8 cellular contexts compared by ENCODE assay signal in genomic region chr10:3754727-3755439, GRCh38. TPM values are rescaled to one million over a fixed set of nuclear protein-coding genes. Genes with fewer than 3 reads are reported as not detected.
A peak's percentile ranks its signal among the peaks of the same experiment; 100 is the strongest.
DNase-seq lines count a peak whose midpoint lies in the region; ATAC-seq and TF ChIP-seq lines count a peak whose summit lies in the region.

No MANE protein-coding gene starts in this region.

- ATAC-seq in activated B cell treated with CpG ODN at 0.5 μM for 24 hours (ENCODE audit: low read depth) (no peak), GM21360 (IDR thresholded peaks at IDR 0.05; ENCODE audit: unreplicated experiment) (no peak), GM18858 (IDR thresholded peaks at IDR 0.05; ENCODE audit: unreplicated experiment) (no peak), HG03045 (IDR thresholded peaks at IDR 0.05; ENCODE audit: unreplicated experiment) (no peak)

- CTCF ChIA-PET in activated B cell treated with CpG ODN at 0.5 μM for 24 hours (lab: Charles Lee) = no interaction called here

- H3K4me1 Mint-ChIP-seq in activated CD4-positive, alpha-beta T cell treated with anti-CD3 and anti-CD28 coated beads, Interleukin-2, amount 10 ng/mL, durations not matched to agents 24 days and 14 days = peaks cover 54% of the 10 kb centered on the region
- peaks cover 58% of the 10 kb centered on the region for H3K4me1 Mint-ChIP-seq in activated B cell treated with CpG ODN at 0.5 μM for 24 hours

- no peak overlapping the region for H3K4me3 Mint-ChIP-seq in activated CD4-positive, alpha-beta T cell treated with anti-CD3 and anti-CD28 coated beads, Interleukin-2, amount 10 ng/mL, durations not matched to agents 24 days and 14 days
- no peak overlapping the region for H3K4me3 Mint-ChIP-seq in activated B cell treated with CpG ODN at 0.5 μM for 24 hours

- peak; percentile 59 for DNase-seq in activated CD4-positive, alpha-beta T cell treated with anti-CD3 and anti-CD28 coated beads, Interleukin-2, amount 10 ng/mL, durations not matched to agents 24 days and 14 days
- no peak for DNase-seq in activated CD4-positive, alpha-beta T cell treated with anti-CD3 and anti-CD28 coated beads, Interleukin-2, amount 50 U/mL, for 48 hours
- DNase-seq in activated B cell treated with CpG ODN at 0.5 μM for 24 hours = no peak
- DNase-seq in head of caudate nucleus = peak in 36 of 42 donors; percentile 32 to 89 (median 62)
- DNase-seq in stimulated activated CD4-positive, alpha-beta T cell treated with anti-CD3 and anti-CD28 coated beads, Interleukin-4, amount 100 ng/mL, for 24 hours = peak; percentile 33

- intact Hi-C loops in activated CD4-positive, alpha-beta T cell treated with anti-CD3 and anti-CD28 coated beads, Interleukin-2, amount 10 ng/mL, durations not matched to agents 24 days and 14 days (cut with micrococcal nuclease) = loop anchor here (5.0 kb wide), 4 partner anchors 68 to 288 kb away; no protein-coding TSS in a partner anchor
- intact Hi-C loops in activated B cell treated with CpG ODN at 0.5 μM for 24 hours (cut with micrococcal nuclease) (loop anchor here (10.0 kb wide), 1 partner anchor 100 kb away; no protein-coding TSS in a partner anchor), head of caudate nucleus (cut with DNase I) (no loop called here)

- POLR2A ChIA-PET in activated B cell treated with CpG ODN at 0.5 μM for 24 hours (lab: Charles Lee) = interaction anchor here (0.5 to 3.1 kb wide), 3 partner anchors 16 to 30 kb away, joined by 4 to 22 read pairs (median 8); partner anchors contain the start of gene KLF6

- peaks cover 7% of the 10 kb centered on the region for H3K36me3 Mint-ChIP-seq in activated CD4-positive, alpha-beta T cell treated with anti-CD3 and anti-CD28 coated beads, Interleukin-2, amount 10 ng/mL, durations not matched to agents 24 days and 14 days (ENCODE audit: low read depth)
- peaks cover 1% of the 10 kb centered on the region for H3K36me3 Mint-ChIP-seq in activated B cell treated with CpG ODN at 0.5 μM for 24 hours (ENCODE audit: low read depth)

- TF ChIP-seq CTCF in activated B cell treated with CpG ODN at 0.5 μM for 24 hours (IDR thresholded peaks at IDR 0.05) = no peak

- no peaks in the 10 kb centered on the region for H3K27me3 Mint-ChIP-seq in activated CD4-positive, alpha-beta T cell treated with anti-CD3 and anti-CD28 coated beads, Interleukin-2, amount 10 ng/mL, durations not matched to agents 24 days and 14 days
- H3K27me3 Mint-ChIP-seq in activated B cell treated with CpG ODN at 0.5 μM for 24 hours = no peaks in the 10 kb centered on the region

- H3K27ac Mint-ChIP-seq in activated CD4-positive, alpha-beta T cell treated with anti-CD3 and anti-CD28 coated beads, Interleukin-2, amount 10 ng/mL, durations not matched to agents 24 days and 14 days = peak overlapping the region; percentile 100
- peak overlapping the region; percentile 2 for H3K27ac Mint-ChIP-seq in activated B cell treated with CpG ODN at 0.5 μM for 24 hours

- H3K9me3 Mint-ChIP-seq in activated CD4-positive, alpha-beta T cell treated with anti-CD3 and anti-CD28 coated beads, Interleukin-2, amount 10 ng/mL, durations not matched to agents 24 days and 14 days = peaks cover 4% of the 10 kb centered on the region
- H3K9me3 Mint-ChIP-seq in activated B cell treated with CpG ODN at 0.5 μM for 24 hours = no peaks in the 10 kb centered on the region

RNA-seq across cellular contexts. Expression of gene KLF6, which starts 30.1 kb away (rescaled TPM):
- 116 and 127 TPM in 2 replicates for total RNA-seq in activated CD4-positive, alpha-beta T cell treated with anti-CD3 and anti-CD28 coated beads, Interleukin-2, amount 10 ng/mL, durations not matched to agents 24 days and 14 days
- total RNA-seq in activated B cell treated with CpG ODN at 0.5 μM for 24 hours = 134 and 151 TPM in 2 replicates

Comparison
In these comparisons a context has a peak if more than half of its experiments do, and no peak if none do; other contexts are left out.
1. DNase-seq: peak in activated CD4-positive, alpha-beta T cell treated with anti-CD3 and anti-CD28 coated beads, Interleukin-2, amount 10 ng/mL, durations not matched to agents 24 days and 14 days (single experiment), head of caudate nucleus (36 of 42) and stimulated activated CD4-positive, alpha-beta T cell treated with anti-CD3 and anti-CD28 coated beads, Interleukin-4, amount 100 ng/mL, for 24 hours (single experiment); none in activated CD4-positive, alpha-beta T cell treated with anti-CD3 and anti-CD28 coated beads, Interleukin-2, amount 50 U/mL, for 48 hours (0 of 2) and activated B cell treated with CpG ODN at 0.5 μM for 24 hours (single experiment).